1 cellular context compared by ENCODE assay signal in the genomic region with DNA sequence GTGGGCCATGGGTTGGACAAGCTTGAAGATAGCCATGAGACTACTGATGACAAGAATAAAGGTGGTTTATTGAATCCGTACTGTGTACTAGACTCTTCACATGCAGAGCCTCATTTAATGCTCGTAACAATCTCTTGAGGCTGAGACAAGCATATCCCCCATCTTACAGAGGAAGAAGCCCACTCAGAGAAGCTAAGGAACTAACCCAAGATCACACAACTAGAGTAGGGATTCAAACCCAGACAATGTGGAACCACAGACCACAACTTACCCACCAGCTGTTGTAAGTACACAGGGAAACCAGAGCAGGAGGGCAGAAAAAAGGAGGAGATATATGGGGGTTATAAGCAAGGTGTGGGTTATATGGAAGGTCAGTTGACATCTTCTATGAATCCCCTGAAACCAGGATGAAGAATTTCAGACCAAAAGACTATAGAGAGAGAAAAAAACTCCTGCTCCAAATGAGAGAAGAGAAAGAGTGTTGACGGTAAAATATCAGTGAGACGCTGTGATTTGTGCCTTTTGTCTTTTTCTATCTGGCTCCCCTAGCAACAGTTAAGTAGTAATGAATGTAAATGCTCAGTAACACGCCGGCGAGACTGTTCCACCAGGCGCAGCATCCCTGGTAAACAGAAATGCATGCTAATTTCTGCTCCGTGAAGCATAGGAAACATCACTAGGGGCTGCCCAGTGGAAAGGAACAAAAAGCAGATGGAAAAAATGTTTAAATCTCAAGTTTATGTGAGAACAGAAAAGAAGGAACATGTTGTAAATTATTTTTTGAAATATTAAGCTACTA.
TF ChIP-seq lines count a peak whose summit lies in the region.

No MANE protein-coding gene starts in this region.

TF ChIP-seq in WTC11, 78 proteins besides CTCF, POLR2A, EP300 and RAD21 (continued from another document):
- TF ChIP-seq, protein P1, sequence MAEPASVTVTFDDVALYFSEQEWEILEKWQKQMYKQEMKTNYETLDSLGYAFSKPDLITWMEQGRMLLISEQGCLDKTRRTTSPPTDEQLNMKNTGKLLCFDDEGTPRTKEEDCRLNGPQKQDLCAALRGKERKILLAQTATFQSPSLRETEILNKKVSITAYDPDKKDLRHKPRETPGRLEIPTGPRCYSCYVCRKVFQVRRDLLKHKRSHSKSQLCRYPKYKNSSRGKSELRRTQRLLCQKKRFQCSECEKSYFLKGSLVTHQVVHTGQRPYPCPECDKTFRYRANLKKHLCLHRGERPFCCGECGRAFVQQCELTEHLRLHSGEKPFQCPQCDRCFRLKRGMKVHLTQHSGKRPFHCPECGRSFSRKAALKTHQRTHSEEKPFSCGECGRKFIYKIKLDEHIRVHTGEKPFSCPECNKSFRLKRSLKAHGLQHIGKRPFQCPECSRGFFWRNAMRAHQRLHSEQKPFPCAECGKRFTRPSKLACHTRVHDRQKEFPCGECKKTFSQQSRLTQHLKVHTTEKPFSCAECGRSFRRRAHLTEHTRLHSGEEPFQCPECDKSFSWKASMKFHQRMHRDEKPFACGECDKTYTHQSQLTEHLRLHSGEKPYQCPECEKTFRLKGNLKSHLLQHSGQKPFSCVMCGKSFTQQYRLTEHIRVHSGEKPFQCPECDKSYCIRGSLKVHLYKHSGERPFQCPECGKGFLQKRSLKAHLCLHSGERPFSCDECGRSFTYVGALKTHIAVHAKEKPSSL (CRISPR knock-in tag; conservative IDR thresholded peaks at IDR 0.05), result no peak
- TF ChIP-seq, protein P2, sequence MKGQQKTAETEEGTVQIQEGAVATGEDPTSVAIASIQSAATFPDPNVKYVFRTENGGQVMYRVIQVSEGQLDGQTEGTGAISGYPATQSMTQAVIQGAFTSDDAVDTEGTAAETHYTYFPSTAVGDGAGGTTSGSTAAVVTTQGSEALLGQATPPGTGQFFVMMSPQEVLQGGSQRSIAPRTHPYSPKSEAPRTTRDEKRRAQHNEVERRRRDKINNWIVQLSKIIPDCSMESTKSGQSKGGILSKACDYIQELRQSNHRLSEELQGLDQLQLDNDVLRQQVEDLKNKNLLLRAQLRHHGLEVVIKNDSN (CRISPR knock-in tag; IDR thresholded peaks at IDR 0.05), result no peak
- no peak for TF ChIP-seq ETV6 (CRISPR knock-in tag; IDR thresholded peaks at IDR 0.05)
- TF ChIP-seq, protein P3, sequence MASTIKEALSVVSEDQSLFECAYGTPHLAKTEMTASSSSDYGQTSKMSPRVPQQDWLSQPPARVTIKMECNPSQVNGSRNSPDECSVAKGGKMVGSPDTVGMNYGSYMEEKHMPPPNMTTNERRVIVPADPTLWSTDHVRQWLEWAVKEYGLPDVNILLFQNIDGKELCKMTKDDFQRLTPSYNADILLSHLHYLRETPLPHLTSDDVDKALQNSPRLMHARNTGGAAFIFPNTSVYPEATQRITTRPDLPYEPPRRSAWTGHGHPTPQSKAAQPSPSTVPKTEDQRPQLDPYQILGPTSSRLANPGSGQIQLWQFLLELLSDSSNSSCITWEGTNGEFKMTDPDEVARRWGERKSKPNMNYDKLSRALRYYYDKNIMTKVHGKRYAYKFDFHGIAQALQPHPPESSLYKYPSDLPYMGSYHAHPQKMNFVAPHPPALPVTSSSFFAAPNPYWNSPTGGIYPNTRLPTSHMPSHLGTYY (CRISPR knock-in tag; IDR thresholded peaks at IDR 0.05), result no peak
- no peak for TF ChIP-seq RORB (CRISPR knock-in tag; IDR thresholded peaks at IDR 0.05)
- TF ChIP-seq, protein P4, sequence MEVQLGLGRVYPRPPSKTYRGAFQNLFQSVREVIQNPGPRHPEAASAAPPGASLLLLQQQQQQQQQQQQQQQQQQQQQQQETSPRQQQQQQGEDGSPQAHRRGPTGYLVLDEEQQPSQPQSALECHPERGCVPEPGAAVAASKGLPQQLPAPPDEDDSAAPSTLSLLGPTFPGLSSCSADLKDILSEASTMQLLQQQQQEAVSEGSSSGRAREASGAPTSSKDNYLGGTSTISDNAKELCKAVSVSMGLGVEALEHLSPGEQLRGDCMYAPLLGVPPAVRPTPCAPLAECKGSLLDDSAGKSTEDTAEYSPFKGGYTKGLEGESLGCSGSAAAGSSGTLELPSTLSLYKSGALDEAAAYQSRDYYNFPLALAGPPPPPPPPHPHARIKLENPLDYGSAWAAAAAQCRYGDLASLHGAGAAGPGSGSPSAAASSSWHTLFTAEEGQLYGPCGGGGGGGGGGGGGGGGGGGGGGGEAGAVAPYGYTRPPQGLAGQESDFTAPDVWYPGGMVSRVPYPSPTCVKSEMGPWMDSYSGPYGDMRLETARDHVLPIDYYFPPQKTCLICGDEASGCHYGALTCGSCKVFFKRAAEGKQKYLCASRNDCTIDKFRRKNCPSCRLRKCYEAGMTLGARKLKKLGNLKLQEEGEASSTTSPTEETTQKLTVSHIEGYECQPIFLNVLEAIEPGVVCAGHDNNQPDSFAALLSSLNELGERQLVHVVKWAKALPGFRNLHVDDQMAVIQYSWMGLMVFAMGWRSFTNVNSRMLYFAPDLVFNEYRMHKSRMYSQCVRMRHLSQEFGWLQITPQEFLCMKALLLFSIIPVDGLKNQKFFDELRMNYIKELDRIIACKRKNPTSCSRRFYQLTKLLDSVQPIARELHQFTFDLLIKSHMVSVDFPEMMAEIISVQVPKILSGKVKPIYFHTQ (CRISPR knock-in tag; IDR thresholded peaks at IDR 0.05), result no peak
- no peak for TF ChIP-seq ZNF232 (CRISPR knock-in tag; IDR thresholded peaks at IDR 0.05)
- TF ChIP-seq, protein P5, sequence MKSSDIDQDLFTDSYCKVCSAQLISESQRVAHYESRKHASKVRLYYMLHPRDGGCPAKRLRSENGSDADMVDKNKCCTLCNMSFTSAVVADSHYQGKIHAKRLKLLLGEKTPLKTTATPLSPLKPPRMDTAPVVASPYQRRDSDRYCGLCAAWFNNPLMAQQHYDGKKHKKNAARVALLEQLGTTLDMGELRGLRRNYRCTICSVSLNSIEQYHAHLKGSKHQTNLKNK (CRISPR knock-in tag; IDR thresholded peaks at IDR 0.05), result no peak
- TF ChIP-seq, protein P6, sequence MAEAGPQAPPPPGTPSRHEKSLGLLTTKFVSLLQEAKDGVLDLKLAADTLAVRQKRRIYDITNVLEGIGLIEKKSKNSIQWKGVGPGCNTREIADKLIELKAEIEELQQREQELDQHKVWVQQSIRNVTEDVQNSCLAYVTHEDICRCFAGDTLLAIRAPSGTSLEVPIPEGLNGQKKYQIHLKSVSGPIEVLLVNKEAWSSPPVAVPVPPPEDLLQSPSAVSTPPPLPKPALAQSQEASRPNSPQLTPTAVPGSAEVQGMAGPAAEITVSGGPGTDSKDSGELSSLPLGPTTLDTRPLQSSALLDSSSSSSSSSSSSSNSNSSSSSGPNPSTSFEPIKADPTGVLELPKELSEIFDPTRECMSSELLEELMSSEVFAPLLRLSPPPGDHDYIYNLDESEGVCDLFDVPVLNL (CRISPR knock-in tag; IDR thresholded peaks at IDR 0.05; ENCODE audit: borderline replicate concordance, low read depth), result no peak
